ENCODE assay signal across 14 cellular contexts in genomic region chr11:118175600-118176399, GRCh38. TPM values are rescaled to one million over a fixed set of nuclear protein-coding genes. Genes with fewer than 3 reads are reported as not detected.
DNase-seq lines count a peak whose midpoint lies in the region; ATAC-seq, FAIRE-seq and TF ChIP-seq lines count a peak whose summit lies in the region.
"Had no signal": no experiment of that assay in that cellular context is flagged by ENCODE, and none has a peak within 500 bp of the region (broad histone marks: within the 10 kb centered on the region; RNA-seq: fewer than 3 reads in every experiment).

No MANE protein-coding gene starts in this region.

- H3K79me2 ChIP-seq in H1 (ENCODE audit: control insufficient read depth in 1 of 2, insufficient read depth in 2 of 2, low read length in 2 of 2): no peaks in the 10 kb centered on the region
- H3K79me2 ChIP-seq in MM.1S (ENCODE audit: low read length): no peaks in the 10 kb centered on the region

- H3F3A ChIP-seq in MM.1S (ENCODE audit: insufficient read depth, low read length): no peaks in the 10 kb centered on the region

- H3K14ac ChIP-seq in H1 (ENCODE audit: insufficient read length): no peak overlapping the region

- TF ChIP-seq CTCF in H1 (IDR thresholded peaks at IDR 0.05; ENCODE audit: control extremely low read depth in 1 of 3, insufficient read depth in 1 of 3, low read depth in 1 of 3, low read length in 3 of 3): no peak
- no peak for TF ChIP-seq CTCF in lower lobe of right lung (IDR thresholded peaks at IDR 0.05)
- TF ChIP-seq CTCF in MM.1S (IDR thresholded peaks at IDR 0.05; ENCODE audit: low read length): no peak

- H3K9ac ChIP-seq in NT2/D1 (ENCODE audit: insufficient read length, low read depth): peak overlapping the region; percentile 65
- no peak overlapping the region for H3K9ac ChIP-seq in H1 (replicated peaks in 1 of 4; ENCODE audit: extremely low read depth in 1 of 4, low read depth in 3 of 4, low read length in 3 of 4)
- H3K9ac ChIP-seq in MM.1S (ENCODE audit: low read length): no peak overlapping the region

- no peak overlapping the region for H2BK120ac ChIP-seq in H1 (replicated peaks; ENCODE audit: low read depth, low read length)

- 0 out of 2 replicates have a peak overlapping the region, but pooled peaks have one; percentile 23 for H2BK20ac ChIP-seq in H1 (ENCODE audit: low read length)

- H3K4me1 ChIP-seq in NT2/D1 (ENCODE audit: insufficient read depth, insufficient read length) (peaks cover 11% of the 10 kb centered on the region), H1 (replicated peaks in 1 of 4; ENCODE audit: control insufficient read depth in 3 of 4, insufficient read depth in 4 of 4, low read length in 3 of 4) (peaks cover 6 to 33% (median 21%) of the 10 kb centered on the region in 4 experiments), lower lobe of right lung (peaks cover 23% of the 10 kb centered on the region), MM.1S (ENCODE audit: low read length) (no peaks in the 10 kb centered on the region)

- no peak for TF ChIP-seq EP300 in H1 (IDR thresholded peaks at IDR 0.05; ENCODE audit: borderline replicate concordance in 1 of 2, low read depth in 2 of 2, low read length in 2 of 2)

- H3K4me2 ChIP-seq in H1 (ENCODE audit: insufficient read depth in 1 of 2, low read depth in 2 of 2, low read length in 2 of 2) (peak overlapping the region; percentile 76 to 94), MM.1S (ENCODE audit: low read depth, low read length) (no peak overlapping the region)

- peak overlapping the region; percentile 60; the same call in 1 of the 2 replicates for H2BK5ac ChIP-seq in H1 (ENCODE audit: low read depth, low read length)

- no peak for TF ChIP-seq RAD21 in H1 (IDR thresholded peaks at IDR 0.05 in 1 of 2, conservative IDR thresholded peaks at IDR 0.05 in 1 of 2; ENCODE audit: low read depth in 2 of 2, low read length in 2 of 2)

- H3K9me3 ChIP-seq in NT2/D1 (ENCODE audit: insufficient read depth, low read length) (no peaks in the 10 kb centered on the region), H1 (ENCODE audit: insufficient read depth in 2 of 2, low read depth in 1 of 2, low read length in 1 of 2) (no peaks in the 10 kb centered on the region), lower lobe of right lung (no peaks in the 10 kb centered on the region), MM.1S (replicated peaks; ENCODE audit: insufficient read depth, low read length) (no peaks in the 10 kb centered on the region)

- H3K9me2 ChIP-seq in MM.1S (replicated peaks; ENCODE audit: insufficient read depth, low read length): no peaks in the 10 kb centered on the region

- WGBS in H1 (ENCODE audit: extremely low coverage in 1 of 2, insufficient coverage in 1 of 2, insufficient read length in 1 of 2, insufficient replicate concordance in 2 of 2, low coverage in 1 of 2, low lambda C conversion rate in 2 of 2, missing lambda C conversion rate in 1 of 2), 2 experiments: 18% methylated on average over 14 of the region's 14 CpGs; no CpG with 5 or more reads in 1 of the 2 experiments

- H3K79me1 ChIP-seq in H1 (ENCODE audit: low read depth, low read length): no peaks in the 10 kb centered on the region

- H4K5ac ChIP-seq in H1 (ENCODE audit: insufficient read length, low read depth, low read length): no peak overlapping the region

- intact Hi-C loops in lower lobe of right lung (cut with DNase I): no loop called here

- peak; percentile 34 to 40 for ATAC-seq in lower lobe of right lung
- ATAC-seq in HG03354 (IDR thresholded peaks at IDR 0.05; ENCODE audit: poor library complexity, severe bottlenecking, unreplicated experiment): no peak

- POLR2A ChIA-PET in H1 (lab: Charles Lee; ENCODE audit: partially characterized antibody): interaction anchor here (1.3 kb wide), 1 partner anchor 19 kb away, joined by 6 read pairs; no protein-coding TSS in a partner anchor

- peak overlapping the region; percentile 33; the same call in 1 of the 2 replicates for H3K18ac ChIP-seq in H1 (ENCODE audit: extremely low read depth, low read length)

- H3K27ac ChIP-seq in H1 (ENCODE audit: low read depth, low read length) (no peak overlapping the region), lower lobe of right lung (no peak overlapping the region), substantia nigra (ENCODE audit: low read depth, low read length, poor library complexity, severe bottlenecking) (peak overlapping the region; percentile 81), MM.1S (ENCODE audit: low read length) (no peak overlapping the region)

- H3K23ac ChIP-seq in H1 (ENCODE audit: insufficient read length): no peak overlapping the region

- H2AFZ ChIP-seq in H1 (ENCODE audit: low read length) (peak overlapping the region; percentile 73), MM.1S (ENCODE audit: low read length) (no peak overlapping the region)

- H2AK5ac ChIP-seq in H1 (ENCODE audit: low read depth, low read length): peak overlapping the region; percentile 65; the same call in 1 of the 2 replicates

- H4K8ac ChIP-seq in H1 (ENCODE audit: extremely low read depth, insufficient read depth, low read length): 0 out of 2 replicates have a peak overlapping the region, but pooled peaks have one; percentile 60

- H3K23me2 ChIP-seq in H1 (ENCODE audit: low read depth, low read length): peaks cover 12% of the 10 kb centered on the region

- FAIRE-seq in H1 (lab: Jason Lieb, UNC): no peak
- FAIRE-seq: GM18507 had no signal

- TF ChIP-seq POLR2A in H1 (IDR thresholded peaks at IDR 0.05; ENCODE audit: control extremely low read depth in 1 of 2, low read depth in 2 of 2, low read length in 2 of 2): no peak

- DNase-seq in NT2/D1 (ENCODE audit: low read depth, low spot score): no peak
- DNase-seq in H1 (ENCODE audit: low read depth in 1 of 2, low spot score in 2 of 2): peak in 1 of 2 experiments; percentile 64
- DNase-seq in lower lobe of right lung: no peak
- peak in 8 of 49 donors; percentile 14 to 46 (median 31) for DNase-seq in substantia nigra (lab: John Stamatoyannopoulos, UW)
- DNase-seq in MM.1S: no peak
- DNase-seq in NCI-H526 (lab: John Stamatoyannopoulos, UW): no peak
- no peak for DNase-seq in DMS53 (lab: John Stamatoyannopoulos, UW)
- DNase-seq: activated CD8-positive, alpha-beta memory T cell treated with anti-CD3 and anti-CD28 coated beads for 24 hours; DMS 273 treated with DMSO at 0.1 percent for 48 hours; SHP77 treated with DMSO at 0.1 percent for 48 hours had no signal

- peak overlapping the region; percentile 14 for H3K4ac ChIP-seq in H1 (replicated peaks; ENCODE audit: insufficient read length, low read depth, low read length)

- H3K4me3 ChIP-seq in NT2/D1 (ENCODE audit: insufficient read length, low read depth) (peak overlapping the region; percentile 43), H1 (ENCODE audit: extremely low read depth in 1 of 4, insufficient read depth in 2 of 4, low read depth in 3 of 4, low read length in 4 of 4) (peak overlapping the region; percentile 64 to 74 (median 72)), lower lobe of right lung (peak overlapping the region; percentile 43), MM.1S (ENCODE audit: low read length) (no peak overlapping the region)

- H3K36me3 ChIP-seq in NT2/D1 (ENCODE audit: insufficient read depth, insufficient read length, low read length): no peaks in the 10 kb centered on the region
- no peaks in the 10 kb centered on the region for H3K36me3 ChIP-seq in H1 (ENCODE audit: control insufficient read depth in 2 of 4, insufficient read depth in 4 of 4, low read length in 3 of 4)
- H3K36me3 ChIP-seq in lower lobe of right lung: no peaks in the 10 kb centered on the region
- no peaks in the 10 kb centered on the region for H3K36me3 ChIP-seq in MM.1S (replicated peaks; ENCODE audit: insufficient read depth, low read length)

- peak overlapping the region; percentile 49 for H4K91ac ChIP-seq in H1 (replicated peaks; ENCODE audit: insufficient read length, low read length)

- CTCF ChIA-PET in H1 (lab: Charles Lee; ENCODE audit: partially characterized antibody): interaction anchor here (0.7 to 2.3 kb wide), 5 partner anchors 17 to 243 kb away, joined by 3 to 15 read pairs (median 4); no protein-coding TSS in a partner anchor

- H2BK12ac ChIP-seq in H1 (ENCODE audit: low read depth, low read length): peak overlapping the region; percentile 86; the same call in 1 of the 2 replicates

- H2BK15ac ChIP-seq in H1 (ENCODE audit: low read length): peak overlapping the region; percentile 90

- no peak overlapping the region for H3K56ac ChIP-seq in H1 (replicated peaks; ENCODE audit: insufficient read length, low read depth, low read length)

- no peaks in the 10 kb centered on the region for H4K20me1 ChIP-seq in H1 (replicated peaks in 1 of 2; ENCODE audit: control insufficient read depth in 1 of 2, insufficient read depth in 2 of 2, low read length in 2 of 2)
- no peaks in the 10 kb centered on the region for H4K20me1 ChIP-seq in MM.1S (ENCODE audit: insufficient read depth, low read length)

- H3K27me3 ChIP-seq in NT2/D1 (ENCODE audit: insufficient read depth, insufficient read length): peaks cover 19% of the 10 kb centered on the region
- H3K27me3 ChIP-seq in H1 (replicated peaks in 1 of 4; ENCODE audit: control insufficient read depth in 3 of 4, extremely low read depth in 1 of 4, insufficient read depth in 3 of 4, low read length in 3 of 4): peaks cover 4 to 49% (median 44%) of the 10 kb centered on the region in 4 experiments
- peaks cover 3% of the 10 kb centered on the region for H3K27me3 ChIP-seq in lower lobe of right lung (ENCODE audit: low read depth)
- H3K27me3 ChIP-seq in MM.1S (replicated peaks; ENCODE audit: insufficient read depth, low read length): peaks cover 54% of the 10 kb centered on the region

RNA-seq across cellular contexts. Expression of gene SCN2B, which starts 0.6 kb away (rescaled TPM):
- 0.13 and 0.24 TPM in 2 replicates for total RNA-seq in H1 (2021; fragmentation: NEBNext Ultra II Directional; extraction: Animal tissue kit (Norgen Biotek cat#: 25700))
- polyA plus RNA-seq in H1 (2011; rRNA removed): 0.09 and 0.14 TPM in 2 replicates
- polyA plus RNA-seq in H1 (2011; cell fraction: cytosol; rRNA removed): 0.17 TPM
- 0.10 TPM for polyA plus RNA-seq in H1 (2011; cell fraction: nucleus; rRNA removed)
- 0.17 to 0.28 TPM (median 0.20 TPM) in 4 replicates for polyA plus RNA-seq in H1 (2012, experiment 1 of 2)
- 0.20 TPM for polyA plus RNA-seq in H1 (2012, experiment 2 of 2)
- 0.12 TPM for polyA plus RNA-seq in H1 (2013, experiment 1 of 2)
- 0.13 TPM for polyA plus RNA-seq in H1 (2013, experiment 2 of 2)
- 0.22 and 0.34 TPM in 2 replicates for polyA minus RNA-seq in H1 (2011; rRNA and poly(A)+ RNA removed)
- 0.51 TPM for polyA minus RNA-seq in H1 (2011; cell fraction: cytosol; rRNA and poly(A)+ RNA removed)
- 0.30 TPM for polyA minus RNA-seq in H1 (2011; cell fraction: nucleus; rRNA and poly(A)+ RNA removed)
- 1.6 TPM for total RNA-seq in lower lobe of right lung
- total RNA-seq: H4 had no signal

RNA-seq across cellular contexts. Expression of gene SCN4B, which starts 23.2 kb away (rescaled TPM):
- total RNA-seq in H1 (2021; fragmentation: NEBNext Ultra II Directional; extraction: Animal tissue kit (Norgen Biotek cat#: 25700)): 2.0 and 2.8 TPM in 2 replicates
- polyA plus RNA-seq in H1 (2011; rRNA removed): 4.1 and 4.9 TPM in 2 replicates
- polyA plus RNA-seq in H1 (2011; cell fraction: cytosol; rRNA removed): 5.6 TPM
- polyA plus RNA-seq in H1 (2011; cell fraction: nucleus; rRNA removed): 8.7 TPM
- polyA plus RNA-seq in H1 (2012, experiment 1 of 2): 3.1 to 5.9 TPM (median 4.8 TPM) in 4 replicates
- 3.8 TPM for polyA plus RNA-seq in H1 (2012, experiment 2 of 2)
- 1.0 TPM for polyA plus RNA-seq in H1 (2013, experiment 1 of 2)
- polyA plus RNA-seq in H1 (2013, experiment 2 of 2): 1.2 TPM
- polyA minus RNA-seq in H1 (2011; rRNA and poly(A)+ RNA removed): 4.6 and 6.5 TPM in 2 replicates
- 4.6 TPM for polyA minus RNA-seq in H1 (2011; cell fraction: cytosol; rRNA and poly(A)+ RNA removed)
- polyA minus RNA-seq in H1 (2011; cell fraction: nucleus; rRNA and poly(A)+ RNA removed): 5.1 TPM
- 6.0 TPM for total RNA-seq in lower lobe of right lung

RNA-seq across cellular contexts. Expression of gene JAML, which starts 49.0 kb away (rescaled TPM):
- 0.58 and 0.86 TPM in 2 replicates for total RNA-seq in H1 (2021; fragmentation: NEBNext Ultra II Directional; extraction: Animal tissue kit (Norgen Biotek cat#: 25700))
- 0.05 and 0.12 TPM in 2 replicates for polyA plus RNA-seq in H1 (2011; rRNA removed)
- 0.08 TPM for polyA plus RNA-seq in H1 (2011; cell fraction: cytosol; rRNA removed)
- polyA plus RNA-seq in H1 (2011; cell fraction: nucleus; rRNA removed): 0.07 TPM
- 0.32 to 0.98 TPM (median 0.44 TPM) in 4 replicates for polyA plus RNA-seq in H1 (2012, experiment 1 of 2)
- polyA plus RNA-seq in H1 (2012, experiment 2 of 2): 0.50 TPM
- 0.30 TPM for polyA plus RNA-seq in H1 (2013, experiment 1 of 2)
- 0.39 TPM for polyA plus RNA-seq in H1 (2013, experiment 2 of 2)
- 0.03 and 0.17 TPM in 2 replicates for polyA minus RNA-seq in H1 (2011; rRNA and poly(A)+ RNA removed)
- not detected for polyA minus RNA-seq in H1 (2011; cell fraction: cytosol; rRNA and poly(A)+ RNA removed)
- 0.70 TPM for polyA minus RNA-seq in H1 (2011; cell fraction: nucleus; rRNA and poly(A)+ RNA removed)
- 163 TPM for total RNA-seq in lower lobe of right lung
- total RNA-seq: H4, renal cortical epithelial cell had no signal

Comparison
In these comparisons a context has a peak if more than half of its experiments do, and no peak if none do; other contexts are left out.
1. RNA of gene JAML, which starts 49.0 kb away (total RNA-seq): 163 TPM in lower lobe of right lung (single experiment); 0.58 to 0.86 TPM in H1; every median in the first group is over 10 times any median in the second.